ENCODE assay signal across 1 cellular context in the genomic region with DNA sequence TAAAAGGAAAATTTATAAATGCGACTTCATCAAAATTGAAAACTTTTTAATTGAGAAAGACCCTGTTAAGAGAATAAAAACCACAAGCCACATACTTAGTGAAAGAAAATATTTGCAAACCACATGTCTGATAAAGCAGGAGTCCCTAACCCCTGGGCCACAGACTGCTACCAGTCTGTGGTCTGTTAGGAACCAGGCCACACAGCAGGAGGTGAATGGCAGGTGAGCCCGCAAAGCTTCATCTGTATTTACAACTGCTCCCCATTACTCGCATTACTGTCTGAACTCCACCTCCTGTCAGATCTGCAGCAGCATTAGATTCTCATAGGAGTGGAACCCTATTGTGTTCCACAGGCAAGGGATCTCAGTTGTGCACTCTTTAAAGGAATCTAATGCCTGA.
TF ChIP-seq lines count a peak whose summit lies in the region.

No MANE protein-coding gene starts in this region.

TF ChIP-seq in WTC11, 78 proteins besides CTCF, POLR2A, EP300 and RAD21 (continued from another document):
- no peak for TF ChIP-seq GTF2I (CRISPR knock-in tag; conservative IDR thresholded peaks at IDR 0.05)
- no peak for TF ChIP-seq NFYB (CRISPR knock-in tag; conservative IDR thresholded peaks at IDR 0.05; ENCODE audit: low read depth)
- TF ChIP-seq ATF1 (CRISPR knock-in tag; IDR thresholded peaks at IDR 0.05) = no peak
- TF ChIP-seq NR1H2 (CRISPR knock-in tag; IDR thresholded peaks at IDR 0.05) = no peak
- TF ChIP-seq, protein P1, sequence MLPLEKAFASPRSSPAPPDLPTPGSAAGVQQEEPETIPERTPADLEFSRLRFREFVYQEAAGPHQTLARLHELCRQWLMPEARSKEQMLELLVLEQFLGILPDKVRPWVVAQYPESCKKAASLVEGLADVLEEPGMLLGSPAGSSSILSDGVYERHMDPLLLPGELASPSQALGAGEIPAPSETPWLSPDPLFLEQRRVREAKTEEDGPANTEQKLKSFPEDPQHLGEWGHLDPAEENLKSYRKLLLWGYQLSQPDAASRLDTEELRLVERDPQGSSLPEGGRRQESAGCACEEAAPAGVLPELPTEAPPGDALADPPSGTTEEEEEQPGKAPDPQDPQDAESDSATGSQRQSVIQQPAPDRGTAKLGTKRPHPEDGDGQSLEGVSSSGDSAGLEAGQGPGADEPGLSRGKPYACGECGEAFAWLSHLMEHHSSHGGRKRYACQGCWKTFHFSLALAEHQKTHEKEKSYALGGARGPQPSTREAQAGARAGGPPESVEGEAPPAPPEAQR (CRISPR knock-in tag; IDR thresholded peaks at IDR 0.05) = no peak
- TF ChIP-seq RELA (CRISPR knock-in tag; IDR thresholded peaks at IDR 0.05; ENCODE audit: borderline replicate concordance) = no peak
- TF ChIP-seq, protein P2, sequence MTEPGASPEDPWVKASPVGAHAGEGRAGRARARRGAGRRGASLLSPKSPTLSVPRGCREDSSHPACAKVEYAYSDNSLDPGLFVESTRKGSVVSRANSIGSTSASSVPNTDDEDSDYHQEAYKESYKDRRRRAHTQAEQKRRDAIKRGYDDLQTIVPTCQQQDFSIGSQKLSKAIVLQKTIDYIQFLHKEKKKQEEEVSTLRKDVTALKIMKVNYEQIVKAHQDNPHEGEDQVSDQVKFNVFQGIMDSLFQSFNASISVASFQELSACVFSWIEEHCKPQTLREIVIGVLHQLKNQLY (CRISPR knock-in tag; IDR thresholded peaks at IDR 0.05) = no peak
- TF ChIP-seq, protein P3, sequence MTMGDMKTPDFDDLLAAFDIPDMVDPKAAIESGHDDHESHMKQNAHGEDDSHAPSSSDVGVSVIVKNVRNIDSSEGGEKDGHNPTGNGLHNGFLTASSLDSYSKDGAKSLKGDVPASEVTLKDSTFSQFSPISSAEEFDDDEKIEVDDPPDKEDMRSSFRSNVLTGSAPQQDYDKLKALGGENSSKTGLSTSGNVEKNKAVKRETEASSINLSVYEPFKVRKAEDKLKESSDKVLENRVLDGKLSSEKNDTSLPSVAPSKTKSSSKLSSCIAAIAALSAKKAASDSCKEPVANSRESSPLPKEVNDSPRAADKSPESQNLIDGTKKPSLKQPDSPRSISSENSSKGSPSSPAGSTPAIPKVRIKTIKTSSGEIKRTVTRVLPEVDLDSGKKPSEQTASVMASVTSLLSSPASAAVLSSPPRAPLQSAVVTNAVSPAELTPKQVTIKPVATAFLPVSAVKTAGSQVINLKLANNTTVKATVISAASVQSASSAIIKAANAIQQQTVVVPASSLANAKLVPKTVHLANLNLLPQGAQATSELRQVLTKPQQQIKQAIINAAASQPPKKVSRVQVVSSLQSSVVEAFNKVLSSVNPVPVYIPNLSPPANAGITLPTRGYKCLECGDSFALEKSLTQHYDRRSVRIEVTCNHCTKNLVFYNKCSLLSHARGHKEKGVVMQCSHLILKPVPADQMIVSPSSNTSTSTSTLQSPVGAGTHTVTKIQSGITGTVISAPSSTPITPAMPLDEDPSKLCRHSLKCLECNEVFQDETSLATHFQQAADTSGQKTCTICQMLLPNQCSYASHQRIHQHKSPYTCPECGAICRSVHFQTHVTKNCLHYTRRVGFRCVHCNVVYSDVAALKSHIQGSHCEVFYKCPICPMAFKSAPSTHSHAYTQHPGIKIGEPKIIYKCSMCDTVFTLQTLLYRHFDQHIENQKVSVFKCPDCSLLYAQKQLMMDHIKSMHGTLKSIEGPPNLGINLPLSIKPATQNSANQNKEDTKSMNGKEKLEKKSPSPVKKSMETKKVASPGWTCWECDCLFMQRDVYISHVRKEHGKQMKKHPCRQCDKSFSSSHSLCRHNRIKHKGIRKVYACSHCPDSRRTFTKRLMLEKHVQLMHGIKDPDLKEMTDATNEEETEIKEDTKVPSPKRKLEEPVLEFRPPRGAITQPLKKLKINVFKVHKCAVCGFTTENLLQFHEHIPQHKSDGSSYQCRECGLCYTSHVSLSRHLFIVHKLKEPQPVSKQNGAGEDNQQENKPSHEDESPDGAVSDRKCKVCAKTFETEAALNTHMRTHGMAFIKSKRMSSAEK (CRISPR knock-in tag; IDR thresholded peaks at IDR 0.05; ENCODE audit: borderline replicate concordance) = no peak
